In the genomic region with DNA sequence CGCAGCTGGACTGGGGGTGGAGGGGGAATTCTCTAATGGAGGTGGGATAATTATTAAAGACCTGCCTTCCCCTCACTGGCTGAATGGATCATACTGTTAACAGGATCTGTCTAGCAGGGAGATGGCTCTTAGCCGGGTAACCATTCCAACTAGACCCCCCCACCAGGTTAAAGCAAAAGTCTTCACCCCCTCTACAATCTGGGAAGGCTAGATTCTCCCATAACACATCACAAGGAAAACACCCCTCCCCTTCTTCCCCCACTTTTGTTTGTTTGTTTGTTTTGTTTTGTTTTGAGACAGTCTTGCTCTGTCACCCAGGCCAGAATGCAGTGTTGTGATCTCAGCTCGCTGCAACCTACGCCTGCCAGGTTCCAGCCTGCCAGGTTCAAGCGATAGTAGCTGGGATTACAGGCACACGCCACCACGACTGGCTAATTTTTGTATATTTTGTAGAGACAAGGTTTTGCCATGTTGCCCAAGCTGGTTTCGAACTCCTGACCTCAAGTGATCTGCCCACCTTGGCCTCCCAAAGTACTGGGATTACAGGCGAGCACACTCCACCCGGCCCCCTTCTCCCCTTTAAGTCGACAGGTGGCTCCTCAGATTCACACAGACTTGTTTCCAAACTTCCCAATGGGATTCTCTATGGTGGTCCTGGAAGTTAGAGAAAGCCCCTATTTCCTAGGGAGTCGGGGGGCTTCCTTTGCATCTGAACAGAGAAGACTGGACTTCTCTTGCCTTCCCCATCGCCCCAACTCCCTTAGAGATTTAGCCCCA, we compare ENCODE assay signal across 8 cellular contexts. TPM values are rescaled to one million over a fixed set of nuclear protein-coding genes. Genes with fewer than 3 reads are reported as not detected.
DNase-seq lines count a peak whose midpoint lies in the region; ATAC-seq and TF ChIP-seq lines count a peak whose summit lies in the region.

No MANE protein-coding gene starts in this region.

- peaks cover 61% of the 10 kb centered on the region for H3K79me2 ChIP-seq in PC-9 (ENCODE audit: low read depth)

- CTCF ChIA-PET in Calu3 (lab: Charles Lee) (interaction anchor here (0.6 to 1.2 kb wide), 5 partner anchors 13 to 596 kb away, joined by 3 to 5 read pairs (median 3); a partner anchor contains a TSS), PC-9 (lab: Charles Lee) (interaction anchor here (0.7 kb wide), 1 partner anchor 387 kb away, joined by 6 read pairs; no protein-coding TSS in a partner anchor)

- BruUV-seq in Calu3 (replicated peaks; lab: Mats Ljungman, UMichigan) (TSS peak; percentile 1), PC-9 (replicated peaks; lab: Mats Ljungman, UMichigan) (no TSS peak)

- POLR2A ChIA-PET in PC-9 (lab: Charles Lee; ENCODE audit: unreplicated experiment): interaction anchor here (0.5 to 1.0 kb wide), 7 partner anchors 92 to 383 kb away, joined by 3 to 11 read pairs (median 5); a partner anchor contains a TSS

- H3K27me3 Mint-ChIP-seq in Calu3 (ENCODE audit: unreplicated experiment) (no peaks in the 10 kb centered on the region), osteocyte (ENCODE audit: unreplicated experiment) (no peaks in the 10 kb centered on the region)

- no peaks in the 10 kb centered on the region for H3K9me3 ChIP-seq in PC-9 (ENCODE audit: insufficient read depth, low read depth)

- intact Hi-C loops in Calu3 (cut with micrococcal nuclease; ENCODE audit: unreplicated experiment) (loop anchor here (10.0 kb wide), 1 partner anchor 91 kb away; a partner anchor contains a TSS), PC-9 (cut with micrococcal nuclease; ENCODE audit: unreplicated experiment) (loop anchor here (2.0 to 10.0 kb wide), 3 partner anchors 371 to 515 kb away; a partner anchor contains a TSS)

- H3K27ac ChIP-seq in PC-9: peak overlapping the region; percentile 58
- H3K27ac ChIP-seq in epithelial cell of prostate: peak overlapping the region; percentile 96

- TF ChIP-seq CTCF in Calu3 (IDR thresholded peaks at IDR 0.05; ENCODE audit: unreplicated experiment): no peak
- no peak for TF ChIP-seq CTCF in PC-9 (conservative IDR thresholded peaks at IDR 0.05)
- TF ChIP-seq CTCF in osteocyte (IDR thresholded peaks at IDR 0.05): no peak

- H3K27me3 ChIP-seq in PC-9 (ENCODE audit: insufficient read depth, low read depth): no peaks in the 10 kb centered on the region

- H3K4me3 Mint-ChIP-seq in Calu3 (ENCODE audit: low read depth, unreplicated experiment): peak overlapping the region; percentile 89
- peak overlapping the region; percentile 92 for H3K4me3 Mint-ChIP-seq in osteocyte (ENCODE audit: unreplicated experiment)

- DNase-seq in Calu3 (no peak), PC-9 (no peak), epithelial cell of prostate (ENCODE audit: low read depth, low spot score) (no peak), osteocyte (ENCODE audit: extremely low spot score, unreplicated experiment) (no peak), MV-4-11 (lab: John Stamatoyannopoulos, UW) (no peak), NCI-H345 treated with DMSO at 0.1 percent for 48 hours (lab: John Stamatoyannopoulos, UW; ENCODE audit: unreplicated experiment) (no peak), NCI-H1105 (lab: John Stamatoyannopoulos, UW) (no peak)

- no peaks in the 10 kb centered on the region for H3K9me2 ChIP-seq in PC-9 (ENCODE audit: insufficient read depth)

- H4K20me1 ChIP-seq in PC-9 (ENCODE audit: insufficient read depth): peaks cover 3% of the 10 kb centered on the region

- H3K4me2 ChIP-seq in PC-9: peak overlapping the region; percentile 100

- peaks cover 38% of the 10 kb centered on the region for H3F3A ChIP-seq in PC-9 (ENCODE audit: insufficient read depth, low read depth)

- H3K4me3 ChIP-seq in PC-9: peak overlapping the region; percentile 91

- peak overlapping the region; percentile 80; the same call in 1 of the 2 replicates for H2AFZ ChIP-seq in PC-9

- H3K9me3 Mint-ChIP-seq in Calu3 (ENCODE audit: low read depth, unreplicated experiment) (no peaks in the 10 kb centered on the region), osteocyte (ENCODE audit: unreplicated experiment) (no peaks in the 10 kb centered on the region)

- H3K4me1 Mint-ChIP-seq in Calu3 (ENCODE audit: low read depth, unreplicated experiment) (peaks cover 56% of the 10 kb centered on the region), osteocyte (ENCODE audit: unreplicated experiment) (peaks cover 61% of the 10 kb centered on the region)

- peak overlapping the region; percentile 80 for H3K27ac Mint-ChIP-seq in Calu3 (ENCODE audit: unreplicated experiment)
- H3K27ac Mint-ChIP-seq in osteocyte (ENCODE audit: unreplicated experiment): peak overlapping the region; percentile 84

- peaks cover 10% of the 10 kb centered on the region for H3K36me3 ChIP-seq in PC-9 (ENCODE audit: low read depth)

- H3K36me3 Mint-ChIP-seq in Calu3 (ENCODE audit: insufficient read depth, unreplicated experiment) (peaks cover 78% of the 10 kb centered on the region), osteocyte (ENCODE audit: unreplicated experiment) (peaks cover 14% of the 10 kb centered on the region)

- H3K4me1 ChIP-seq in PC-9 (replicated peaks; ENCODE audit: insufficient read depth): peaks cover 40% of the 10 kb centered on the region

- ATAC-seq in HG02588 (IDR thresholded peaks at IDR 0.05; ENCODE audit: unreplicated experiment): no peak

RNA-seq across cellular contexts. Expression of a gene that starts 3.5 kb away (rescaled TPM):
- total RNA-seq in Calu3 (2022) (158 and 187 TPM in 2 replicates), PC-9 (2021) (99.5 and 115 TPM in 2 replicates), osteocyte (83.1 and 91.6 TPM in 2 replicates)

RNA-seq across cellular contexts. Expression of a gene that starts 12.1 kb away (rescaled TPM):
- total RNA-seq in Calu3 (2022) (822 and 875 TPM in 2 replicates), PC-9 (2021) (506 and 587 TPM in 2 replicates), osteocyte (423 TPM in 2 replicates)

RNA-seq across cellular contexts. Expression of a gene that starts 54.4 kb away (rescaled TPM):
- 435 and 437 TPM in 2 replicates for total RNA-seq in Calu3 (2022)
- 227 and 322 TPM in 2 replicates for total RNA-seq in PC-9 (2021)
- 136 and 140 TPM in 2 replicates for total RNA-seq in osteocyte
